ENCODE assay signal across 8 cellular contexts in genomic region chr19:49890349-49891311, GRCh38. TPM values are rescaled to one million over a fixed set of nuclear protein-coding genes. Genes with fewer than 3 reads are reported as not detected.
DNase-seq lines count a peak whose midpoint lies in the region; ATAC-seq and TF ChIP-seq lines count a peak whose summit lies in the region.

No MANE protein-coding gene starts in this region.

- no peak for TF ChIP-seq POLR2A in breast epithelium (IDR thresholded peaks at IDR 0.05)

- H3K36me3 Mint-ChIP-seq in MCF 10A (ENCODE audit: insufficient read depth, unreplicated experiment) (peaks cover 9% of the 10 kb centered on the region), nephron progenitor cell (ENCODE audit: low read depth) (peaks cover 18% of the 10 kb centered on the region)

- H3K27me3 Mint-ChIP-seq in MCF 10A (ENCODE audit: insufficient read depth, unreplicated experiment) (peaks cover under 1% of the 10 kb centered on the region), nephron progenitor cell (ENCODE audit: low read depth, poor library complexity) (peaks cover 21% of the 10 kb centered on the region)

- DNase-seq in breast epithelium (ENCODE audit: low spot score in 2 of 2): no peak
- DNase-seq in MCF 10A (ENCODE audit: unreplicated experiment): no peak
- peak; percentile 45 for DNase-seq in activated CD4-positive, alpha-beta T cell treated with anti-CD3 and anti-CD28 coated beads for 1 hour
- no peak for DNase-seq in dorsolateral prefrontal cortex
- DNase-seq in nephron progenitor cell: peak; percentile 85
- no peak for DNase-seq in thoracic aorta (ENCODE audit: low spot score)
- DNase-seq in SIG-M5 treated with dmso at 0.1 percent for 504 hours (lab: John Stamatoyannopoulos, UW; ENCODE audit: unreplicated experiment): no peak

- H3K4me3 Mint-ChIP-seq in MCF 10A (ENCODE audit: unreplicated experiment): no peak overlapping the region
- peak overlapping the region; percentile 72 for H3K4me3 Mint-ChIP-seq in nephron progenitor cell

- no peak for TF ChIP-seq CTCF in breast epithelium (IDR thresholded peaks at IDR 0.05)
- TF ChIP-seq CTCF in MCF 10A (IDR thresholded peaks at IDR 0.05; ENCODE audit: unreplicated experiment): no peak
- peak in 10 of 56 donors; percentile 3 to 56 (median 16) for TF ChIP-seq CTCF in dorsolateral prefrontal cortex (IDR thresholded peaks at IDR 0.05 in 54 of 56, conservative IDR thresholded peaks at IDR 0.05 in 2 of 56; ENCODE audit: low read depth in 1 of 56, partially characterized antibody in 56 of 56)
- peak; percentile 24 for TF ChIP-seq CTCF in nephron progenitor cell (IDR thresholded peaks at IDR 0.05)
- no peak for TF ChIP-seq CTCF in thoracic aorta (IDR thresholded peaks at IDR 0.05)

- H3K27ac Mint-ChIP-seq in MCF 10A (ENCODE audit: low read depth, unreplicated experiment): no peak overlapping the region
- H3K27ac Mint-ChIP-seq in nephron progenitor cell: peak overlapping the region; percentile 72

- POLR2A ChIA-PET in MCF 10A (lab: Yijun Ruan, JAX): interaction anchor here (0.7 kb wide), 1 partner anchor 40 kb away, joined by 4 read pairs; the partner anchor contains the start of gene PTOV1

- CTCF ChIA-PET in MCF 10A (lab: Yijun Ruan, JAX): no interaction called here

- no peaks in the 10 kb centered on the region for H3K36me3 ChIP-seq in breast epithelium
- no peaks in the 10 kb centered on the region for H3K36me3 ChIP-seq in thoracic aorta

- no peaks in the 10 kb centered on the region for H3K9me3 Mint-ChIP-seq in MCF 10A (ENCODE audit: unreplicated experiment)
- H3K9me3 Mint-ChIP-seq in nephron progenitor cell: no peaks in the 10 kb centered on the region

- no TSS peak for BruUV-seq in MCF 10A (replicated peaks; lab: Mats Ljungman, UMichigan)

- H3K27ac ChIP-seq in breast epithelium (no peak overlapping the region), dorsolateral prefrontal cortex (peak overlapping the region in 1 of 59 donors; percentile 27), thoracic aorta (no peak overlapping the region)

- H3K4me1 ChIP-seq in breast epithelium (no peaks in the 10 kb centered on the region), thoracic aorta (ENCODE audit: control insufficient read depth in 1 of 2, low read depth in 2 of 2) (peaks cover 0 to 4% of the 10 kb centered on the region in 2 donors)

- H3K27me3 ChIP-seq in breast epithelium (no peaks in the 10 kb centered on the region), dorsolateral prefrontal cortex (peaks cover 0 to 5% (median 0%) of the 10 kb centered on the region in 45 donors), thoracic aorta (replicated peaks; ENCODE audit: insufficient read depth) (no peaks in the 10 kb centered on the region)

- H3K4me1 Mint-ChIP-seq in MCF 10A (ENCODE audit: insufficient read depth, unreplicated experiment) (no peaks in the 10 kb centered on the region), nephron progenitor cell (peaks cover 27% of the 10 kb centered on the region)

- peak overlapping the region; percentile 8 to 59 (median 40) for H3K4me3 ChIP-seq in breast epithelium
- peak overlapping the region in 55 of 59 donors; percentile 2 to 58 (median 37) for H3K4me3 ChIP-seq in dorsolateral prefrontal cortex
- H3K4me3 ChIP-seq in thoracic aorta: peak overlapping the region; percentile 56

- ATAC-seq in thoracic aorta (ENCODE audit: insufficient number of reproducible peaks, low FRiP score, low read depth) (no peak), HG02973 (IDR thresholded peaks at IDR 0.05; ENCODE audit: unreplicated experiment) (no peak)

- intact Hi-C loops in breast epithelium (cut with DNase I; ENCODE audit: low total_unique reads) (loop anchor here (1.0 kb wide), 1 partner anchor 30 kb away; no protein-coding TSS in a partner anchor), MCF 10A (cut with micrococcal nuclease) (no loop called here), dorsolateral prefrontal cortex (cut with DNase I) (no loop called here)

- H3K9me3 ChIP-seq in breast epithelium (no peaks in the 10 kb centered on the region), thoracic aorta (no peaks in the 10 kb centered on the region)

RNA-seq across cellular contexts. Expression of gene IL4I1, which starts 6.1 kb away (rescaled TPM):
- 1 to 10 TPM in 1 of 3 donors, under 1 TPM in 2; 0.48 to 2.2 (median 0.66) TPM for total RNA-seq in breast epithelium
- total RNA-seq in MCF 10A (2022): 0.37 TPM in 1 of 2 replicates, not detected in the other
- 1 to 10 TPM in 52 of 120 experiments, under 1 TPM in 57, not detected in 11; 0.23 to 6.1 (median 0.96) TPM for total RNA-seq in dorsolateral prefrontal cortex
- 1 to 10 TPM; 1.5 to 2.2 TPM for total RNA-seq in thoracic aorta

RNA-seq across cellular contexts. Expression of gene TBC1D17, which starts 13.1 kb away (rescaled TPM):
- total RNA-seq in breast epithelium (10 to 100 TPM; 21.0 to 31.8 (median 30.4) TPM), MCF 10A (2022) (25.2 and 25.5 TPM in 2 replicates), dorsolateral prefrontal cortex (100 to 1,000 TPM in 14 of 120 experiments, 10 to 100 TPM in 106; 61.4 to 116 (median 85.9) TPM), thoracic aorta (10 to 100 TPM; 27.9 to 31.7 TPM)

RNA-seq across cellular contexts. Expression of gene AKT1S1, which starts 13.5 kb away (rescaled TPM):
- 10 to 100 TPM; 11.9 to 13.8 (median 12.5) TPM for total RNA-seq in breast epithelium
- total RNA-seq in MCF 10A (2022): 74.7 and 79.2 TPM in 2 replicates
- 10 to 100 TPM; 19.9 to 42.2 (median 27.8) TPM for total RNA-seq in dorsolateral prefrontal cortex
- 10 to 100 TPM; 15.2 to 20.7 TPM for total RNA-seq in thoracic aorta

RNA-seq across cellular contexts. Expression of gene PNKP, which starts 23.3 kb away (rescaled TPM):
- total RNA-seq in breast epithelium (10 to 100 TPM; 31.0 to 69.2 (median 57.7) TPM), MCF 10A (2022) (70.7 and 90.3 TPM in 2 replicates), dorsolateral prefrontal cortex (10 to 100 TPM; 26.3 to 92.5 (median 46.7) TPM), thoracic aorta (10 to 100 TPM; 55.8 to 78.7 TPM)

RNA-seq across cellular contexts. Expression of gene ATF5, which starts 38.4 kb away (rescaled TPM):
- total RNA-seq in breast epithelium (10 to 100 TPM in 1 of 3 donors, 1 to 10 TPM in 2; 5.9 to 20.0 (median 8.2) TPM), MCF 10A (2022) (23.7 and 24.5 TPM in 2 replicates), dorsolateral prefrontal cortex (10 to 100 TPM in 65 of 120 experiments, 1 to 10 TPM in 55; 5.5 to 19.9 (median 10.1) TPM), thoracic aorta (1 to 10 TPM; 8.4 to 9.8 TPM)

Comparison
In these comparisons a context has a peak if more than half of its experiments do, and no peak if none do; other contexts are left out.
1. DNase-seq: peak in activated CD4-positive, alpha-beta T cell treated with anti-CD3 and anti-CD28 coated beads for 1 hour (single experiment) and nephron progenitor cell (single experiment); none in breast epithelium (0 of 2), MCF 10A (single experiment), dorsolateral prefrontal cortex (0 of 10), thoracic aorta (single experiment) and SIG-M5 treated with dmso at 0.1 percent for 504 hours (single experiment).
2. Peak in every context shown above with its lines, with median percentiles within 50 percentile points of each other: H3K4me3 ChIP-seq.